Comparison of ENCODE assay signal across 8 cellular contexts in the genomic region with DNA sequence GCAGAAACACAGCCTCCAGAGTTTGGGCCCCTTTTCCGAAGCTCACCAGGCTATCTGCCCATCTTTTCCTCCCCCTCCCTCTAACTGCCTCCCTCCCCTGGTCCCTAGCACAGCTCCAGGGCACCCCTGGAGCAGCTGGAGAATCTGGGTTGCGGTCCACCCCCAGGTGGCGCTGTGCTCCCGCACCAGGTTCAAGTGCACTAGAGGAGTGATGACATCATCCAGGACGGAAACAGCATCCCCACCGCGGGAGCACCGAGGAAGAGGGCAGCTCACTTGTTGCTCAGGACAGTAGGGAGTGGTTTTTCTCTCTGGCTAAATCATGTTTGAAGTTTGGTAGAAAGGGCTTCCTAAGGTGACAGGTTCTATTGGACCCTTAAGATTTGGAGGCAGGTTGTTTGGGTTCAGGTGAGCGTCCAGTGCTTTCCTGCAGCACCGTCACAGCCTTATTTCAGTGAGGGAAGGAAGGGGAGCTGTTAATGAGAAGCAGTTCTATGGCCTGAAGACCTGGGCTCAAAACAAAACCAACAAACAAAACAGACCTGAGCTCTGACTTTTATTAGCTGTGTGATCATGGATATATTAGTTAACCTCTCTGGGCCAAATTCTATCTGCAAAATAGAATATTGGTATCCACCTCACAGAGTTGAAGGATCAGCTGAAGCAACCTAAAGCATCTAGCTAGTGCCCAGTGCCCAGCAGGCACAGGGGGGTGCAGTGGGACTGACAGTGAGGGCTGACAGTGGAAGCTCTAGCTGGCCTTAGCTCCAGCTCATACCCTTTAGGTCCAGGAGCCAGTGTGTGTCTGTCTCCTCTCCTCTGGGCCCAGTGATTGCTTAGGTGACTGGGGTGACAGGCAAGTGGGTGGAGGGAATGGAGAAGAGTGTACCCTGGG. TPM values are rescaled to one million over a fixed set of nuclear protein-coding genes. Genes with fewer than 3 reads are reported as not detected.
DNase-seq lines count a peak whose midpoint lies in the region; ATAC-seq and TF ChIP-seq lines count a peak whose summit lies in the region.

No MANE protein-coding gene starts in this region.

- H3K4me1 Mint-ChIP-seq in Caco-2 (ENCODE audit: low read depth, unreplicated experiment) = no peaks in the 10 kb centered on the region
- H3K4me1 Mint-ChIP-seq in nephron progenitor cell = peaks cover 52% of the 10 kb centered on the region

- CTCF ChIA-PET in Caco-2 (lab: Charles Lee) = interaction anchor here (0.5 to 2.4 kb wide), 18 partner anchors 10 to 727 kb away, joined by 3 to 41 read pairs (median 6); partner anchors contain the start of genes ELF3, LMOD1 and RNPEP
- CTCF ChIA-PET in RWPE1 (lab: Yijun Ruan, JAX) = interaction anchor here (0.5 to 9.3 kb wide), 59 partner anchors 9 to 1320 kb away, joined by 3 to 162 read pairs (median 4); partner anchors contain the start of genes ELF3, IPO9, LMOD1 and RNPEP

- no peaks in the 10 kb centered on the region; the same call in 1 of the 2 replicates for H3K27me3 ChIP-seq in Caco-2 (replicated peaks; ENCODE audit: control insufficient read depth, insufficient read depth, low read length)

- H3K9me3 Mint-ChIP-seq in Caco-2 (ENCODE audit: unreplicated experiment) (peaks cover 11% of the 10 kb centered on the region), nephron progenitor cell (no peaks in the 10 kb centered on the region)

- peak overlapping the region; percentile 53 for H3K4me3 Mint-ChIP-seq in Caco-2 (ENCODE audit: unreplicated experiment)
- H3K4me3 Mint-ChIP-seq in nephron progenitor cell = no peak overlapping the region

- H3K9me3 ChIP-seq in Caco-2 = no peaks in the 10 kb centered on the region

- peaks cover 5% of the 10 kb centered on the region for H3K27me3 Mint-ChIP-seq in Caco-2 (ENCODE audit: insufficient read depth, unreplicated experiment)
- peaks cover 27% of the 10 kb centered on the region for H3K27me3 Mint-ChIP-seq in nephron progenitor cell (ENCODE audit: low read depth, poor library complexity)

- BruUV-seq in Caco-2 (replicated peaks; lab: Mats Ljungman, UMichigan) = no TSS peak

- H3K4me3 ChIP-seq in Caco-2 (ENCODE audit: low read depth, low read length) (no peak overlapping the region), LNCaP clone FGC (ENCODE audit: low read depth, low read length) (no peak overlapping the region), fibroblast of mammary gland (ENCODE audit: control insufficient read depth, low read depth, low read length) (no peak overlapping the region)

- H3K27ac Mint-ChIP-seq in Caco-2 (ENCODE audit: unreplicated experiment) (no peak overlapping the region), nephron progenitor cell (peak overlapping the region; percentile 19)

- POLR2A ChIA-PET in Caco-2 (lab: Charles Lee) = interaction anchor here (1.0 kb wide), 1 partner anchor 114 kb away, joined by 3 read pairs; the partner anchor contains the start of gene ELF3
- POLR2A ChIA-PET in RWPE1 (lab: Yijun Ruan, JAX; ENCODE audit: low non-redundant PET) = interaction anchor here (0.6 to 1.5 kb wide), 4 partner anchors 58 to 87 kb away, joined by 3 to 8 read pairs (median 5); no protein-coding TSS in a partner anchor

- ATAC-seq in GM21529 (IDR thresholded peaks at IDR 0.05; ENCODE audit: unreplicated experiment) = peak; percentile 95

- H3K36me3 ChIP-seq in Caco-2 (ENCODE audit: control insufficient read depth, insufficient read depth, low read length) = no peaks in the 10 kb centered on the region

- peak; percentile 95 to 96 for TF ChIP-seq CTCF in Caco-2 (IDR thresholded peaks at IDR 0.05; ENCODE audit: insufficient read depth in 1 of 2, low read depth in 1 of 2, low read length in 1 of 2, severe bottlenecking in 1 of 2, unreplicated experiment in 1 of 2)
- TF ChIP-seq CTCF in LNCaP clone FGC (IDR thresholded peaks at IDR 0.05; ENCODE audit: control insufficient read depth, extremely low read depth, insufficient read depth) = peak; percentile 97
- TF ChIP-seq CTCF in RWPE1 (conservative IDR thresholded peaks at IDR 0.05; ENCODE audit: low read depth) = peak; percentile 93
- peak; percentile 98 for TF ChIP-seq CTCF in fibroblast of mammary gland (conservative IDR thresholded peaks at IDR 0.05; ENCODE audit: control insufficient read depth, insufficient read depth, low read depth, low read length)
- TF ChIP-seq CTCF in nephron progenitor cell (IDR thresholded peaks at IDR 0.05) = peak; percentile 89

- H3K36me3 Mint-ChIP-seq in Caco-2 (ENCODE audit: insufficient read depth, unreplicated experiment) (no peaks in the 10 kb centered on the region), nephron progenitor cell (ENCODE audit: low read depth) (peaks cover 28% of the 10 kb centered on the region)

- DNase-seq in Caco-2 (peak; percentile 85 to 91), LNCaP clone FGC (ENCODE audit: low read depth) (peak; percentile 44), RWPE1 (ENCODE audit: low spot score) (peak; percentile 95), activated T-helper 1 cell treated with Interleukin-2 at 50 U/mL for 16 hours (ENCODE audit: low read depth) (peak; percentile 62), fibroblast of mammary gland (ENCODE audit: low read depth) (peak; percentile 91), nephron progenitor cell (peak; percentile 94)
- peak; percentile 40 to 75 (median 66) for DNase-seq in stimulated activated naive CD4-positive, alpha-beta T cell (lab: John Stamatoyannopoulos, UW)

- H3K27ac ChIP-seq in RWPE1 = no peak overlapping the region

- no peaks in the 10 kb centered on the region for H3K4me1 ChIP-seq in Caco-2

- intact Hi-C loops in Caco-2 (cut with micrococcal nuclease; ENCODE audit: unreplicated experiment) = loop anchor here (1.0 to 2.0 kb wide), 2 partner anchors 76 to 223 kb away; no protein-coding TSS in a partner anchor

RNA-seq across cellular contexts. Expression of gene SHISA4, which starts 7.5 kb away (rescaled TPM):
- total RNA-seq in Caco-2 (2022) = 1.7 and 3.0 TPM in 2 replicates

RNA-seq across cellular contexts. Expression of gene LMOD1, which starts 50.2 kb away (rescaled TPM):
- 0.11 TPM in 1 of 2 replicates, not detected in the other for total RNA-seq in Caco-2 (2022)

RNA-seq across cellular contexts. Expression of gene TIMM17A, which starts 59.1 kb away (rescaled TPM):
- total RNA-seq in Caco-2 (2022) = 63.7 and 64.1 TPM in 2 replicates

Comparison
In these comparisons a context has a peak if more than half of its experiments do, and no peak if none do; other contexts are left out.
1. DNase-seq: peak in every context shown above with its lines; median percentile 95 in RWPE1; 94 in nephron progenitor cell; 91 in fibroblast of mammary gland; 88 in Caco-2; 66 in stimulated activated naive CD4-positive, alpha-beta T cell; 62 in activated T-helper 1 cell treated with Interleukin-2 at 50 U/mL for 16 hours; 44 in LNCaP clone FGC.